15 cellular contexts compared by ENCODE assay signal in the genomic region with DNA sequence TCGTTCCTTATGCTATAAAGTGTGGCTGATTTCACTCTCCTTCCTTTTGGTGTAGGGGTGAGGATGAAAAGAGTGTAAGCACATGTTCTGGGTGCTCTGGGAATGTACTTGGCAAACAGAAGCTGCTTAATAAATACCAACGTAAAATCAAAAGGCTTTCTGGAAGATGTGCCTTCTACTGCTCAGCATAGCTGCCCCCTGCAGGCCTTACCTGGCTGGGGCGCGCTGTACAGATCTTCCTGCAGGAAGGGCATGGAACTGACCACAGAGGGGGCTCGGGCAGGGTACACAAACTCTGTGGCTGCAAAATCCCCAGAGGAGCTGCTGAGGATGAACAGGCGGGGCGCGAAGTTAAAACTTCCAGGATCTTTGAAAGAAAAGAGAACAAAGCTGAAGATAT.
DNase-seq lines count a peak whose midpoint lies in the region; ATAC-seq and TF ChIP-seq lines count a peak whose summit lies in the region.
"Had no signal": no experiment of that assay in that cellular context is flagged by ENCODE, and none has a peak within 500 bp of the region (broad histone marks: within the 10 kb centered on the region; RNA-seq: fewer than 3 reads in every experiment).

No MANE protein-coding gene starts in this region.

- DNase-seq in SK-N-SH (no peak), PC-3 (no peak), fibroblast of the aortic adventitia (ENCODE audit: low read depth) (no peak), esophagus squamous epithelium (lab: John Stamatoyannopoulos, UW) (no peak), NCI-H146 treated with DMSO at 0.1 percent for 48 hours (lab: John Stamatoyannopoulos, UW; ENCODE audit: unreplicated experiment) (no peak)
- no peak for DNase-seq in stimulated activated effector memory CD8-positive, alpha-beta T cell treated with anti-CD3 and anti-CD28 coated beads, Interleukin-12 subunit alpha, Interleukin-12 subunit beta, amount 100 ng/mL, for 72 hours (ENCODE audit: low spot score in 2 of 2)
- DNase-seq: activated naive CD8-positive, alpha-beta T cell treated with anti-CD3 and anti-CD28 coated beads for 36 hours; cortex of kidney; DMS 273 treated with DMSO at 0.1 percent for 48 hours; HCEC 1CT; NCI-H146; transverse colon had no signal

- H3K36me3 Mint-ChIP-seq in stimulated activated effector memory CD8-positive, alpha-beta T cell treated with anti-CD3 and anti-CD28 coated beads, Interleukin-12 subunit alpha, Interleukin-12 subunit beta, amount 100 ng/mL, for 72 hours = peaks cover 34% of the 10 kb centered on the region

- H3K4me1 Mint-ChIP-seq in stimulated activated effector memory CD8-positive, alpha-beta T cell treated with anti-CD3 and anti-CD28 coated beads, Interleukin-12 subunit alpha, Interleukin-12 subunit beta, amount 100 ng/mL, for 72 hours = peaks cover 3% of the 10 kb centered on the region

- H3K4me3 ChIP-seq in SK-N-SH (ENCODE audit: low read depth in 2 of 2, low read length in 1 of 2) = no peak overlapping the region
- H3K4me3 ChIP-seq in PC-3 (ENCODE audit: low read length) = no peak overlapping the region
- H3K4me3 ChIP-seq in fibroblast of the aortic adventitia (ENCODE audit: low read depth, low read length) = no peak overlapping the region
- H3K4me3 ChIP-seq in esophagus squamous epithelium = no peak overlapping the region
- H3K4me3 ChIP-seq: GM12878, transverse colon had no signal

- 97% methylated on average over 8 of the region's 8 CpGs for WGBS in SK-N-SH (ENCODE audit: low lambda C conversion rate)
- 88 to 94% methylated on average over 6 to 8 of the region's 8 CpGs for WGBS in esophagus squamous epithelium, 2 donors

- H3F3A ChIP-seq in SK-N-SH (replicated peaks; ENCODE audit: insufficient read depth) = peaks cover 27% of the 10 kb centered on the region
- no peaks in the 10 kb centered on the region for H3F3A ChIP-seq in PC-3 (ENCODE audit: low read length, unreplicated experiment)

- TF ChIP-seq CTCF in SK-N-SH (IDR thresholded peaks at IDR 0.05) (peak; percentile 36; the same call in 1 of the 2 replicates), PC-3 (conservative IDR thresholded peaks at IDR 0.05; ENCODE audit: low read depth, low read length) (peak; percentile 37; the same call in 1 of the 2 replicates), fibroblast of the aortic adventitia (IDR thresholded peaks at IDR 0.05; ENCODE audit: insufficient read depth, low read length) (peak; percentile 33), esophagus squamous epithelium (IDR thresholded peaks at IDR 0.05) (peak in 1 of 6 experiments; percentile 14)

- H4K20me1 ChIP-seq in SK-N-SH (ENCODE audit: insufficient read depth) (peaks cover 29% of the 10 kb centered on the region), PC-3 (ENCODE audit: low read length) (no peaks in the 10 kb centered on the region)

- peak overlapping the region; percentile 57 for H3K27ac Mint-ChIP-seq in stimulated activated effector memory CD8-positive, alpha-beta T cell treated with anti-CD3 and anti-CD28 coated beads, Interleukin-12 subunit alpha, Interleukin-12 subunit beta, amount 100 ng/mL, for 72 hours
- H3K27ac Mint-ChIP-seq: activated naive CD8-positive, alpha-beta T cell treated with anti-CD3 and anti-CD28 coated beads for 36 hours had no signal

- no peak for TF ChIP-seq POLR2A in esophagus squamous epithelium (IDR thresholded peaks at IDR 0.05)

- H3K79me2 ChIP-seq in SK-N-SH (ENCODE audit: insufficient read depth) (peaks cover 12% of the 10 kb centered on the region), PC-3 (ENCODE audit: low read length) (no peaks in the 10 kb centered on the region)

- ATAC-seq in SK-N-SH treated with all-trans-retinoic acid at 6 μM for 48 hours (no peak), PC-3 (no peak), HG02759 (IDR thresholded peaks at IDR 0.05; ENCODE audit: unreplicated experiment) (no peak)
- no peak for ATAC-seq in stimulated activated effector memory CD8-positive, alpha-beta T cell treated with anti-CD3 and anti-CD28 coated beads, Interleukin-12 subunit alpha, Interleukin-12 subunit beta, amount 100 ng/mL, for 72 hours
- ATAC-seq: GM12878 had no signal

- BruUV-seq in PC-3 (replicated peaks; lab: Mats Ljungman, UMichigan) = no TSS peak

- intact Hi-C loops in PC-3 (cut with micrococcal nuclease) (no loop called here), esophagus squamous epithelium (cut with DNase I) (no loop called here)

- H3K27ac ChIP-seq in SK-N-SH (ENCODE audit: low read depth in 2 of 2, low read length in 1 of 2) (no peak overlapping the region), PC-3 (ENCODE audit: low read length) (no peak overlapping the region), esophagus squamous epithelium (no peak overlapping the region)
- H3K27ac ChIP-seq: transverse colon had no signal

- H3K9me2 ChIP-seq in SK-N-SH (no peaks in the 10 kb centered on the region), PC-3 (replicated peaks; ENCODE audit: low read length) (no peaks in the 10 kb centered on the region)

- H3K9me3 Mint-ChIP-seq in stimulated activated effector memory CD8-positive, alpha-beta T cell treated with anti-CD3 and anti-CD28 coated beads, Interleukin-12 subunit alpha, Interleukin-12 subunit beta, amount 100 ng/mL, for 72 hours = peaks cover 3% of the 10 kb centered on the region

- no peak overlapping the region for H3K4me3 Mint-ChIP-seq in stimulated activated effector memory CD8-positive, alpha-beta T cell treated with anti-CD3 and anti-CD28 coated beads, Interleukin-12 subunit alpha, Interleukin-12 subunit beta, amount 100 ng/mL, for 72 hours
- H3K4me3 Mint-ChIP-seq: activated naive CD8-positive, alpha-beta T cell treated with anti-CD3 and anti-CD28 coated beads for 36 hours had no signal

- POLR2A ChIA-PET in SK-N-SH (lab: Yijun Ruan, JAX) (no interaction called here), PC-3 (lab: Charles Lee; ENCODE audit: unreplicated experiment) (no interaction called here)

- H3K4me2 ChIP-seq in SK-N-SH (no peak overlapping the region), PC-3 (ENCODE audit: low read length) (no peak overlapping the region)

- CTCF ChIA-PET in SK-N-SH (lab: Yijun Ruan, JAX) (interaction anchor here (0.7 to 2.2 kb wide), 7 partner anchors 9 to 834 kb away, joined by 3 to 9 read pairs (median 3); no protein-coding TSS in a partner anchor), PC-3 (lab: Charles Lee) (interaction anchor here (0.6 to 1.3 kb wide), 2 partner anchors 31 to 89 kb away, joined by 3 read pairs; no protein-coding TSS in a partner anchor)

- H3K4me1 ChIP-seq in SK-N-SH (ENCODE audit: control insufficient read depth in 1 of 2, insufficient read depth in 2 of 2, low read depth in 1 of 2, low read length in 1 of 2) = no peaks in the 10 kb centered on the region
- H3K4me1 ChIP-seq in PC-3 (ENCODE audit: insufficient read depth, low read length) = peaks cover under 1% of the 10 kb centered on the region; the same call in 1 of the 2 replicates
- no peaks in the 10 kb centered on the region for H3K4me1 ChIP-seq in esophagus squamous epithelium

- peaks cover 87 to 90% of the 10 kb centered on the region in 2 experiments for H3K36me3 ChIP-seq in SK-N-SH (replicated peaks in 1 of 2; ENCODE audit: control insufficient read depth in 1 of 2, insufficient read depth in 2 of 2, low read length in 1 of 2)
- H3K36me3 ChIP-seq in PC-3 (ENCODE audit: low read depth, low read length) = peaks cover 21% of the 10 kb centered on the region
- H3K36me3 ChIP-seq in esophagus squamous epithelium = peaks cover 38 to 100% (median 47%) of the 10 kb centered on the region in 3 donors

- H3K9me3 ChIP-seq in SK-N-SH (no peaks in the 10 kb centered on the region), PC-3 (ENCODE audit: low read length) (no peaks in the 10 kb centered on the region), esophagus squamous epithelium (no peaks in the 10 kb centered on the region)
- H3K9me3 ChIP-seq: transverse colon had no signal

- TF ChIP-seq RAD21 in SK-N-SH (IDR thresholded peaks at IDR 0.05; ENCODE audit: low read length) = no peak

- TF ChIP-seq EP300 in SK-N-SH (IDR thresholded peaks at IDR 0.05; ENCODE audit: borderline replicate concordance in 1 of 2, low read depth in 1 of 2, low read length in 1 of 2) = no peak

- H2AFZ ChIP-seq in SK-N-SH (ENCODE audit: low read depth) (no peak overlapping the region), PC-3 (ENCODE audit: low read length) (no peak overlapping the region)

- H3K9ac ChIP-seq in SK-N-SH (no peak overlapping the region), PC-3 (ENCODE audit: low read length) (no peak overlapping the region)

- H3K27me3 ChIP-seq in SK-N-SH (ENCODE audit: insufficient read depth) (no peaks in the 10 kb centered on the region), PC-3 (ENCODE audit: low read length) (no peaks in the 10 kb centered on the region), esophagus squamous epithelium (no peaks in the 10 kb centered on the region)
- H3K27me3 ChIP-seq: transverse colon had no signal

TF ChIP-seq in SK-N-SH, 30 proteins besides CTCF, POLR2A, EP300 and RAD21 (continues in another document):
- TF ChIP-seq RXRA (IDR thresholded peaks at IDR 0.05; ENCODE audit: borderline replicate concordance, low read depth) (no peak), TAF1 (IDR thresholded peaks at IDR 0.05; ENCODE audit: borderline replicate concordance, low read depth, low read length) (no peak), FOSL2 (IDR thresholded peaks at IDR 0.05; ENCODE audit: borderline replicate concordance, low read depth) (no peak), NRF1 (IDR thresholded peaks at IDR 0.05; ENCODE audit: low read depth, low read length) (no peak)
- TF ChIP-seq, protein P1, sequence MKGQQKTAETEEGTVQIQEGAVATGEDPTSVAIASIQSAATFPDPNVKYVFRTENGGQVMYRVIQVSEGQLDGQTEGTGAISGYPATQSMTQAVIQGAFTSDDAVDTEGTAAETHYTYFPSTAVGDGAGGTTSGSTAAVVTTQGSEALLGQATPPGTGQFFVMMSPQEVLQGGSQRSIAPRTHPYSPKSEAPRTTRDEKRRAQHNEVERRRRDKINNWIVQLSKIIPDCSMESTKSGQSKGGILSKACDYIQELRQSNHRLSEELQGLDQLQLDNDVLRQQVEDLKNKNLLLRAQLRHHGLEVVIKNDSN (IDR thresholded peaks at IDR 0.05; ENCODE audit: borderline replicate concordance, low read depth) = no peak

TF ChIP-seq in SK-N-SH treated with all-trans-retinoic acid at 6 μM for 48 hours, 23 proteins besides CTCF, POLR2A, EP300 and RAD21:
- TF ChIP-seq BACH2 (CRISPR knock-in tag; IDR thresholded peaks at IDR 0.05; ENCODE audit: borderline replicate concordance) (no peak), ZNF8 (CRISPR knock-in tag; IDR thresholded peaks at IDR 0.05) (no peak), ZC3H10 (CRISPR knock-in tag; IDR thresholded peaks at IDR 0.05) (no peak), ESRRG (CRISPR knock-in tag; IDR thresholded peaks at IDR 0.05) (no peak)
